ENCODE assay signal across 8 cellular contexts in genomic region chr11:62621567-62622470, GRCh38. TPM values are rescaled to one million over a fixed set of nuclear protein-coding genes. Genes with fewer than 3 reads are reported as not detected.
DNase-seq lines count a peak whose midpoint lies in the region; FAIRE-seq and TF ChIP-seq lines count a peak whose summit lies in the region.

Gene B3GAT3, minus strand, starts transcription at chr11:62621986. Its CDS starts 39 bp downstream, at chr11:62621947.

- H2AK5ac ChIP-seq in neuronal stem cell (ENCODE audit: low read depth, low read length), result no peak within 1 kb of the TSS

- H3K18ac ChIP-seq in neuronal stem cell (ENCODE audit: low read length), result peak within 1 kb of the TSS; percentile 87

- H3K4me1 ChIP-seq in neuronal stem cell (ENCODE audit: control insufficient read depth in 2 of 2, insufficient read depth in 1 of 2, low read depth in 1 of 2, low read length in 2 of 2), result peaks cover 3% of the 10 kb centered on the region in 2 donors

- FAIRE-seq in frontal cortex (lab: Jason Lieb, UNC), result no peak

- no peak within 1 kb of the TSS for H3K14ac ChIP-seq in neuronal stem cell (ENCODE audit: low read length)

- H3K9ac ChIP-seq in neuronal stem cell (ENCODE audit: low read depth, low read length, poor library complexity), result peak within 1 kb of the TSS; percentile 94

- no peaks in the 10 kb centered on the region for H3K9me3 ChIP-seq in neuronal stem cell (replicated peaks in 1 of 2; ENCODE audit: control insufficient read depth in 2 of 2, insufficient read depth in 1 of 2, low read depth in 1 of 2, low read length in 2 of 2)

- POLR2A ChIA-PET in HEK293T (lab: Yijun Ruan, JAX), result interaction anchor here (0.8 to 4.6 kb wide), 25 partner anchors 9 to 220 kb away, joined by 3 to 61 read pairs (median 4); partner anchors contain the start of genes C11orf98, CSKMT, EEF1G and EML3

- in situ Hi-C loops in SK-MEL-5 (cut with HindIII; ENCODE audit: low pct_unique_long_range_greater_than_20kb, low sequenced_read_pairs), result no loop called here

- peaks cover 2% of the 10 kb centered on the region for H3K79me1 ChIP-seq in neuronal stem cell (ENCODE audit: low read depth, low read length)

- H3K4me2 ChIP-seq in neuronal stem cell (ENCODE audit: insufficient read depth, low read length, poor library complexity, severe bottlenecking), result peak within 1 kb of the TSS; percentile 74

- peak within 1 kb of the TSS; percentile 64 to 81 for H3K4me3 ChIP-seq in neuronal stem cell (ENCODE audit: low read length in 2 of 2)

- H2AFZ ChIP-seq in neuronal stem cell (ENCODE audit: low read length), result peak within 1 kb of the TSS; percentile 88

- H3K36me3 ChIP-seq in neuronal stem cell (replicated peaks in 1 of 2; ENCODE audit: control insufficient read depth in 2 of 2, insufficient read depth in 2 of 2, low read length in 2 of 2), result peaks cover 22 to 51% of the 10 kb centered on the region in 2 donors

- no peak within 1 kb of the TSS for H2BK15ac ChIP-seq in neuronal stem cell (ENCODE audit: low read length)

- H3K4ac ChIP-seq in neuronal stem cell (ENCODE audit: low read length), result no peak within 1 kb of the TSS

- TF ChIP-seq CTCF in subcutaneous adipose tissue (IDR thresholded peaks at IDR 0.05; ENCODE audit: low read depth), result no peak

- WGBS in neuronal stem cell (ENCODE audit: extremely low coverage in 2 of 2, insufficient read length in 2 of 2, insufficient replicate concordance in 1 of 2), 2 donors, result no CpG with 5 or more reads among the region's 77 CpGs

- CTCF ChIA-PET in HEK293T (lab: Yijun Ruan, JAX), result interaction anchor here (0.7 to 1.2 kb wide), 2 partner anchors 10 to 30 kb away, joined by 3 to 7 read pairs; partner anchors contain the start of gene TUT1

- H2BK5ac ChIP-seq in neuronal stem cell (ENCODE audit: low read length), result peak within 1 kb of the TSS; percentile 91

- peak within 1 kb of the TSS; percentile 66 for H3K27ac ChIP-seq in neuronal stem cell (replicated peaks; ENCODE audit: low read length)

- H4K91ac ChIP-seq in neuronal stem cell (ENCODE audit: low read depth, low read length, poor library complexity), result no peak within 1 kb of the TSS

- DNase-seq in GF-D8 (lab: John Stamatoyannopoulos, UW) (peak; percentile 84), HEK293T (ENCODE audit: extremely low spot score) (peak; percentile 98), MV-4-11 (lab: John Stamatoyannopoulos, UW) (peak; percentile 98), SK-MEL-5 (ENCODE audit: low read depth, low spot score) (peak; percentile 95), frontal cortex (ENCODE audit: low spot score in 2 of 2) (peak; percentile 99), neuronal stem cell (ENCODE audit: low spot score) (peak; percentile 95)
- DNase-seq in activated naive CD4-positive, alpha-beta T cell treated with Interleukin-2 at 50 U/mL for 16 hours, result peak; percentile 96

- H3K27me3 ChIP-seq in neuronal stem cell (ENCODE audit: control insufficient read depth in 3 of 3, insufficient read depth in 3 of 3, low read depth in 1 of 3, low read length in 3 of 3), result no peaks in the 10 kb centered on the region

- peak within 1 kb of the TSS; percentile 47 for H2BK120ac ChIP-seq in neuronal stem cell (ENCODE audit: low read depth, low read length)

- no peak within 1 kb of the TSS for H4K8ac ChIP-seq in neuronal stem cell (ENCODE audit: low read depth, low read length)

- H2BK12ac ChIP-seq in neuronal stem cell (ENCODE audit: low read length), result no peak within 1 kb of the TSS

- peak within 1 kb of the TSS; percentile 66 for H3K23ac ChIP-seq in neuronal stem cell (ENCODE audit: low read depth, low read length, poor library complexity)

TF ChIP-seq in HEK293T, 16 proteins besides CTCF, POLR2A, EP300 and RAD21:
- peak; percentile 87 for TF ChIP-seq L3MBTL2 (conservative IDR thresholded peaks at IDR 0.05)
- no peak for TF ChIP-seq FOXK2 (IDR thresholded peaks at IDR 0.05)
- TF ChIP-seq CTBP1 (IDR thresholded peaks at IDR 0.05; ENCODE audit: borderline replicate concordance), result no peak
- 0 out of 2 replicates have a peak, but pooled peaks have one; percentile 69 for TF ChIP-seq HDGF (IDR thresholded peaks at IDR 0.05; ENCODE audit: borderline replicate concordance)
- TF ChIP-seq PKNOX1 (IDR thresholded peaks at IDR 0.05), result no peak; the same call in 1 of the 2 replicates
- TF ChIP-seq TARDBP (IDR thresholded peaks at IDR 0.05), result peak; percentile 49; the same call in 1 of the 2 replicates
- TF ChIP-seq BHLHE40 (IDR thresholded peaks at IDR 0.05; ENCODE audit: borderline replicate concordance), result no peak
- TF ChIP-seq LEF1 (IDR thresholded peaks at IDR 0.05; ENCODE audit: borderline replicate concordance), result no peak
- TF ChIP-seq ARNT (IDR thresholded peaks at IDR 0.05), result no peak
- TF ChIP-seq NFRKB (IDR thresholded peaks at IDR 0.05), result no peak
- no peak for TF ChIP-seq SUZ12 (IDR thresholded peaks at IDR 0.05)
- no peak for TF ChIP-seq SP1 (IDR thresholded peaks at IDR 0.05)
- TF ChIP-seq FOXM1 (IDR thresholded peaks at IDR 0.05; ENCODE audit: borderline replicate concordance), result no peak
- TF ChIP-seq FOXA1 (IDR thresholded peaks at IDR 0.05), result no peak
- no peak for TF ChIP-seq ZNF384 (IDR thresholded peaks at IDR 0.05)
- peak; percentile 74 for TF ChIP-seq ELF4 (IDR thresholded peaks at IDR 0.05)

RNA-seq across cellular contexts. Expression of gene B3GAT3, which starts in this region (rescaled TPM):
- 66.7 and 70.2 TPM in 2 replicates for total RNA-seq in SK-MEL-5 (2014; rRNA removed; shearing (Covaris generic))
- 129 and 132 TPM in 2 replicates for polyA plus RNA-seq in SK-MEL-5 (2015; cell fraction: cytosol; rRNA removed)
- polyA plus RNA-seq in SK-MEL-5 (2015; cell fraction: nucleus; rRNA removed), result 60.9 and 115 TPM in 2 replicates
- total RNA-seq in frontal cortex, result 21.6 TPM
- polyA plus RNA-seq in neuronal stem cell (2013, experiment 1 of 2), result 30.5 TPM
- polyA plus RNA-seq in neuronal stem cell (2013, experiment 2 of 2), result 30.4 TPM
- total RNA-seq in subcutaneous adipose tissue, result 10 to 100 TPM; 13.5 to 29.5 (median 24.2) TPM

Comparison
In these comparisons a context has a peak if more than half of its experiments do, and no peak if none do; other contexts are left out.
1. Peak in every context shown above with its lines: DNase-seq, H3K4me3 ChIP-seq and H3K27ac ChIP-seq.